In genomic region chr3:10510743-10511432, GRCh38 we compare ENCODE assay signal across 18 cellular contexts. TPM values are rescaled to one million over a fixed set of nuclear protein-coding genes. Genes with fewer than 3 reads are reported as not detected.
DNase-seq lines count a peak whose midpoint lies in the region; ATAC-seq, FAIRE-seq and TF ChIP-seq lines count a peak whose summit lies in the region.
"Had no signal": no experiment of that assay in that cellular context is flagged by ENCODE, and none has a peak within 500 bp of the region (broad histone marks: within the 10 kb centered on the region; RNA-seq: fewer than 3 reads in every experiment).

No MANE protein-coding gene starts in this region.

- H3K4ac ChIP-seq in neuronal stem cell (ENCODE audit: low read length), result no peak overlapping the region

- H3K27ac ChIP-seq in SK-N-SH (ENCODE audit: low read depth in 2 of 2, low read length in 1 of 2), result no peak overlapping the region
- H3K27ac ChIP-seq in GM23338 (ENCODE audit: low read depth), result no peak overlapping the region
- H3K27ac ChIP-seq in K562 (ENCODE audit: extremely low read depth, low read depth, low read length), result no peak overlapping the region
- H3K27ac ChIP-seq in neuronal stem cell (replicated peaks; ENCODE audit: low read length), result no peak overlapping the region
- H3K27ac ChIP-seq in mammary epithelial cell (ENCODE audit: insufficient read depth, low read depth, low read length), result no peak overlapping the region
- H3K27ac ChIP-seq: 22Rv1; BLaER1 treated with 17β-estradiol and CSF1 and Interleukin-3, amounts not matched to agents 10 nM and 100 nM had no signal

- H3K9me1 ChIP-seq in K562 (ENCODE audit: control insufficient read depth, insufficient read depth, low read length), result no peaks in the 10 kb centered on the region

- TF ChIP-seq EP300 in SK-N-SH (IDR thresholded peaks at IDR 0.05; ENCODE audit: borderline replicate concordance in 1 of 2, low read depth in 1 of 2, low read length in 1 of 2) (no peak), K562 (IDR thresholded peaks at IDR 0.05; ENCODE audit: low read length) (no peak)

- H3K9me2 ChIP-seq in SK-N-SH, result no peaks in the 10 kb centered on the region
- no peaks in the 10 kb centered on the region for H3K9me2 ChIP-seq in GM23338 (ENCODE audit: insufficient read depth)

- H3K36me3 ChIP-seq in SK-N-SH (replicated peaks in 1 of 2; ENCODE audit: control insufficient read depth in 1 of 2, insufficient read depth in 2 of 2, low read length in 1 of 2), result no peaks in the 10 kb centered on the region
- H3K36me3 ChIP-seq in GM23338 (ENCODE audit: insufficient read depth), result no peaks in the 10 kb centered on the region
- H3K36me3 ChIP-seq in K562 (ENCODE audit: control insufficient read depth, insufficient read depth, low read length), result no peaks in the 10 kb centered on the region
- no peaks in the 10 kb centered on the region for H3K36me3 ChIP-seq in neuronal stem cell (replicated peaks in 1 of 2; ENCODE audit: control insufficient read depth in 2 of 2, insufficient read depth in 2 of 2, low read length in 2 of 2)
- H3K36me3 ChIP-seq in mammary epithelial cell (ENCODE audit: insufficient read depth, low read length), result no peaks in the 10 kb centered on the region
- H3K36me3 ChIP-seq: BLaER1 treated with 17β-estradiol and CSF1 and Interleukin-3, amounts not matched to agents 10 nM and 100 nM had no signal

- no peak overlapping the region for H3K4me3 Mint-ChIP-seq in GM23338
- H3K4me3 Mint-ChIP-seq: CD8-positive, alpha-beta T cell; HFFc6; IgD-negative memory B cell had no signal

- no peaks in the 10 kb centered on the region for H3K9me3 ChIP-seq in SK-N-SH
- no peaks in the 10 kb centered on the region for H3K9me3 ChIP-seq in K562 (replicated peaks; ENCODE audit: control insufficient read depth, insufficient read depth, low read depth, low read length)
- H3K9me3 ChIP-seq in neuronal stem cell (replicated peaks in 1 of 2; ENCODE audit: control insufficient read depth in 2 of 2, insufficient read depth in 1 of 2, low read depth in 1 of 2, low read length in 2 of 2), result no peaks in the 10 kb centered on the region
- H3K9me3 ChIP-seq in mammary epithelial cell (replicated peaks; ENCODE audit: insufficient read depth, low read length), result no peaks in the 10 kb centered on the region
- H3K9me3 ChIP-seq: BLaER1 treated with 17β-estradiol and CSF1 and Interleukin-3, amounts not matched to agents 10 nM and 100 nM had no signal

- H2AK5ac ChIP-seq in neuronal stem cell (ENCODE audit: low read depth, low read length), result no peak overlapping the region

- dilution Hi-C loops in mammary epithelial cell (cut with HindIII; ENCODE audit: low sequenced_read_pairs), result no loop called here

- H4K8ac ChIP-seq in neuronal stem cell (ENCODE audit: low read depth, low read length), result no peak overlapping the region

- BruUV-seq in K562 (replicated peaks; lab: Mats Ljungman, UMichigan), result no TSS peak
- BruUV-seq in mammary epithelial cell (replicated peaks; lab: Mats Ljungman, UMichigan), result no TSS peak

- H2AFZ ChIP-seq in SK-N-SH (ENCODE audit: low read depth) (no peak overlapping the region), GM23338 (no peak overlapping the region; the same call in 1 of the 2 replicates), K562 (ENCODE audit: low read depth, low read length) (no peak overlapping the region), neuronal stem cell (ENCODE audit: low read length) (no peak overlapping the region), mammary epithelial cell (ENCODE audit: low read depth, low read length) (no peak overlapping the region)

- H3K36me3 Mint-ChIP-seq in GM23338 (ENCODE audit: low read depth), result no peaks in the 10 kb centered on the region
- H3K36me3 Mint-ChIP-seq: CD8-positive, alpha-beta T cell; IgD-negative memory B cell had no signal

- H3K9ac ChIP-seq in SK-N-SH (no peak overlapping the region), K562 (ENCODE audit: insufficient read depth in 1 of 2, low read depth in 2 of 2, low read length in 2 of 2) (no peak overlapping the region), neuronal stem cell (ENCODE audit: low read depth, low read length, poor library complexity) (no peak overlapping the region), mammary epithelial cell (ENCODE audit: insufficient read depth, low read length) (no peak overlapping the region)
- H3K9ac ChIP-seq: BLaER1 treated with 17β-estradiol and CSF1 and Interleukin-3, amounts not matched to agents 10 nM and 100 nM had no signal

- DNase-seq in SK-N-SH (no peak), GM23338 (ENCODE audit: low spot score) (no peak), K562 (ENCODE audit: extremely low read depth in 1 of 4, low spot score in 3 of 4) (no peak), left kidney (ENCODE audit: low read depth, low spot score) (peak; percentile 56), neuronal stem cell (ENCODE audit: low spot score) (no peak), mammary epithelial cell (no peak), iPS-NIHi11 (ENCODE audit: low spot score) (no peak)
- DNase-seq: Calu3; CD8-positive, alpha-beta T cell; DMS79 treated with DMSO at 0.1 percent for 48 hours; GF-D8; HCEC 1CT; HFFc6 had no signal

- H3K4me2 ChIP-seq in SK-N-SH, result no peak overlapping the region
- H3K4me2 ChIP-seq in GM23338, result no peak overlapping the region
- H3K4me2 ChIP-seq in K562 (ENCODE audit: insufficient read depth, low read length), result no peak overlapping the region
- no peak overlapping the region for H3K4me2 ChIP-seq in neuronal stem cell (ENCODE audit: insufficient read depth, low read length, poor library complexity, severe bottlenecking)
- H3K4me2 ChIP-seq in mammary epithelial cell (ENCODE audit: insufficient read depth, low read depth, low read length), result no peak overlapping the region
- H3K4me2 ChIP-seq: BLaER1 treated with 17β-estradiol and CSF1 and Interleukin-3, amounts not matched to agents 10 nM and 100 nM had no signal

- TF ChIP-seq CTCF in SK-N-SH (IDR thresholded peaks at IDR 0.05) (no peak), GM23338 (conservative IDR thresholded peaks at IDR 0.05; ENCODE audit: low read depth in 2 of 2) (no peak), K562 (IDR thresholded peaks at IDR 0.05 in 2 of 3, conservative IDR thresholded peaks at IDR 0.05 in 1 of 3; ENCODE audit: insufficient read depth in 2 of 3, low read depth in 1 of 3, low read length in 3 of 3) (no peak), mammary epithelial cell (conservative IDR thresholded peaks at IDR 0.05 in 1 of 2, IDR thresholded peaks at IDR 0.05 in 1 of 2; ENCODE audit: extremely low read depth in 1 of 2, insufficient read depth in 1 of 2, low read depth in 1 of 2, low read length in 2 of 2) (no peak)

- H3K4me1 Mint-ChIP-seq in GM23338, result peaks cover 25% of the 10 kb centered on the region

- POLR2A ChIA-PET in SK-N-SH (lab: Yijun Ruan, JAX) (interaction anchor here (0.7 kb wide), 1 partner anchor 165 kb away, joined by 3 read pairs; no protein-coding TSS in a partner anchor), K562 (lab: Yijun Ruan, JAX) (interaction anchor here (0.6 to 1.1 kb wide), 4 partner anchors 9 to 539 kb away, joined by 3 read pairs; no protein-coding TSS in a partner anchor)

- H3K27me3 ChIP-seq in SK-N-SH (ENCODE audit: insufficient read depth) (0 out of 2 replicates have a peak, but pooled peaks cover 8% of the 10 kb centered on the region), GM23338 (ENCODE audit: insufficient read depth) (no peaks in the 10 kb centered on the region), K562 (ENCODE audit: control insufficient read depth in 2 of 2, insufficient read depth in 2 of 2, low read length in 2 of 2) (peaks cover 7 to 53% of the 10 kb centered on the region in 2 experiments; a peak in 4 of 5 replicates), neuronal stem cell (ENCODE audit: control insufficient read depth in 3 of 3, insufficient read depth in 3 of 3, low read depth in 1 of 3, low read length in 3 of 3) (peaks cover 0 to 33% (median 3%) of the 10 kb centered on the region in 3 experiments), mammary epithelial cell (ENCODE audit: insufficient read depth, low read length) (peaks cover 3% of the 10 kb centered on the region)

- 52% methylated on average over 6 of the region's 6 CpGs for WGBS in SK-N-SH (ENCODE audit: low lambda C conversion rate)
- 4% methylated on average over 6 of the region's 6 CpGs for WGBS in K562 (ENCODE audit: insufficient coverage, low coverage, missing lambda C conversion rate)
- no CpG with 5 or more reads among the region's 6 CpGs for WGBS in neuronal stem cell (ENCODE audit: extremely low coverage in 2 of 2, insufficient read length in 2 of 2, insufficient replicate concordance in 1 of 2), 2 donors
- 91% methylated on average over 6 of the region's 6 CpGs for WGBS in mammary epithelial cell (ENCODE audit: low coverage, missing lambda C conversion rate)

- H4K20me1 ChIP-seq in SK-N-SH (ENCODE audit: insufficient read depth) (no peaks in the 10 kb centered on the region), GM23338 (replicated peaks; ENCODE audit: insufficient read depth) (no peaks in the 10 kb centered on the region), K562 (replicated peaks; ENCODE audit: control insufficient read depth, insufficient read depth, low read length) (peaks cover 24% of the 10 kb centered on the region), mammary epithelial cell (ENCODE audit: insufficient read depth, low read length) (no peaks in the 10 kb centered on the region)

- intact Hi-C loops in K562 (cut with micrococcal nuclease) (no loop called here), mammary epithelial cell (cut with micrococcal nuclease) (no loop called here)

- H3K4me1 ChIP-seq in SK-N-SH (ENCODE audit: control insufficient read depth in 1 of 2, insufficient read depth in 2 of 2, low read depth in 1 of 2, low read length in 1 of 2) (peaks cover 0 to 3% of the 10 kb centered on the region in 2 experiments; a peak in 1 of 4 replicates), GM23338 (ENCODE audit: insufficient read depth) (no peaks in the 10 kb centered on the region; the same call in 1 of the 2 replicates), K562 (replicated peaks in 1 of 2; ENCODE audit: control insufficient read depth in 2 of 2, insufficient read depth in 2 of 2, low read length in 2 of 2) (no peaks in the 10 kb centered on the region), neuronal stem cell (ENCODE audit: control insufficient read depth in 2 of 2, insufficient read depth in 1 of 2, low read depth in 1 of 2, low read length in 2 of 2) (peaks cover 0 to 6% of the 10 kb centered on the region in 2 donors), mammary epithelial cell (ENCODE audit: insufficient read depth, low read length) (no peaks in the 10 kb centered on the region)

- no peaks in the 10 kb centered on the region for H3K79me2 ChIP-seq in SK-N-SH (ENCODE audit: insufficient read depth)
- no peaks in the 10 kb centered on the region for H3K79me2 ChIP-seq in GM23338 (replicated peaks; ENCODE audit: insufficient read depth)
- H3K79me2 ChIP-seq in K562 (ENCODE audit: control insufficient read depth, insufficient read depth, low read length), result no peaks in the 10 kb centered on the region
- H3K79me2 ChIP-seq in mammary epithelial cell (ENCODE audit: insufficient read depth, low read length), result no peaks in the 10 kb centered on the region

- no peak for TF ChIP-seq RAD21 in SK-N-SH (IDR thresholded peaks at IDR 0.05; ENCODE audit: low read length)
- no peak for TF ChIP-seq RAD21 in K562 (CRISPR knock-in tag; conservative IDR thresholded peaks at IDR 0.05 in 1 of 2, IDR thresholded peaks at IDR 0.05 in 1 of 2)

- CTCF ChIA-PET in SK-N-SH (lab: Yijun Ruan, JAX), result interaction anchor here (0.9 to 1.0 kb wide), 2 partner anchors 16 to 166 kb away, joined by 3 to 4 read pairs; no protein-coding TSS in a partner anchor
- CTCF ChIA-PET in K562 (lab: Yijun Ruan, JAX; ENCODE audit: low intra/inter-chr PET ratio), result no interaction called here
- CTCF ChIA-PET in mammary epithelial cell (lab: Charles Lee; ENCODE audit: low non-redundant PET), result no interaction called here

- H2BK15ac ChIP-seq in neuronal stem cell (ENCODE audit: low read length), result no peak overlapping the region

- no peak overlapping the region for H4K91ac ChIP-seq in neuronal stem cell (ENCODE audit: low read depth, low read length, poor library complexity)

- no peak overlapping the region for H2BK12ac ChIP-seq in neuronal stem cell (ENCODE audit: low read length)

- ATAC-seq in SK-N-SH treated with all-trans-retinoic acid at 6 μM for 48 hours, result no peak
- ATAC-seq in GM23338, result no peak
- ATAC-seq in K562, result no peak
- ATAC-seq: CD8-positive, alpha-beta T cell had no signal

- H2BK120ac ChIP-seq in neuronal stem cell (ENCODE audit: low read depth, low read length), result no peak overlapping the region

- in situ Hi-C loops in K562 (cut with MboI), result no loop called here
- in situ Hi-C loops in mammary epithelial cell (cut with MboI; ENCODE audit: low sequenced_read_pairs in 2 of 2), result no loop called here

- H3K27ac Mint-ChIP-seq in GM23338, result peak overlapping the region; percentile 35
- H3K27ac Mint-ChIP-seq: CD8-positive, alpha-beta T cell; IgD-negative memory B cell had no signal

- no peak overlapping the region for H3K18ac ChIP-seq in neuronal stem cell (ENCODE audit: low read length)

- H3K27me3 Mint-ChIP-seq in GM23338 (ENCODE audit: insufficient read depth, low read depth, poor library complexity), result peaks cover 10% of the 10 kb centered on the region

- H2BK5ac ChIP-seq in neuronal stem cell (ENCODE audit: low read length), result no peak overlapping the region

- H3K79me1 ChIP-seq in neuronal stem cell (ENCODE audit: low read depth, low read length), result no peaks in the 10 kb centered on the region

- TF ChIP-seq POLR2A in K562 (conservative IDR thresholded peaks at IDR 0.05), result no peak

- H3F3A ChIP-seq in SK-N-SH (replicated peaks; ENCODE audit: insufficient read depth), result no peaks in the 10 kb centered on the region
- H3F3A ChIP-seq in GM23338 (replicated peaks; ENCODE audit: low read depth), result no peaks in the 10 kb centered on the region

- no peaks in the 10 kb centered on the region for H3K9me3 Mint-ChIP-seq in GM23338
- H3K9me3 Mint-ChIP-seq: CD8-positive, alpha-beta T cell; HFFc6; IgD-negative memory B cell had no signal

- H3K4me3 ChIP-seq in SK-N-SH (ENCODE audit: low read depth in 2 of 2, low read length in 1 of 2) (no peak overlapping the region), GM23338 (no peak overlapping the region), K562 (no peak overlapping the region), neuronal stem cell (ENCODE audit: low read length in 2 of 2) (no peak overlapping the region), mammary epithelial cell (replicated peaks in 1 of 3; ENCODE audit: insufficient read depth in 1 of 3, low read depth in 2 of 3, low read length in 3 of 3) (no peak overlapping the region)
- H3K4me3 ChIP-seq: BLaER1 treated with 17β-estradiol and CSF1 and Interleukin-3, amounts not matched to agents 10 nM and 100 nM had no signal

- H3K14ac ChIP-seq in neuronal stem cell (ENCODE audit: low read length), result no peak overlapping the region

- no peak overlapping the region for H3K23ac ChIP-seq in neuronal stem cell (ENCODE audit: low read depth, low read length, poor library complexity)

- no peak for FAIRE-seq in K562 (lab: Jason Lieb, UNC)
- FAIRE-seq: HTR-8/SVneo had no signal

RNA-seq across cellular contexts. Expression of gene ATP2B2, which starts 5.5 kb away (rescaled TPM):
- polyA plus RNA-seq in SK-N-SH (2012; rRNA removed) (0.05 and 0.15 TPM in 2 replicates), GM23338 (2016; fragmentation: Nextera tagmentation; extraction: Ambion mirVana) (0.42 TPM in 1 of 2 replicates, not detected in the other), K562 (2011; rRNA removed) (not detected in 2 replicates), K562 (2014; fragmentation: Illumina TruSeq; extraction: Trizol) (not detected in 2 replicates), K562 (2014; fragmentation: Nextera tagmentation; extraction: Ambion mirVana) (under 1 TPM in 1 of 2 experiments, not detected in 1; 0.06 TPM), K562 (2014; rRNA removed) (not detected in 2 replicates), mammary epithelial cell (not detected)
- 0.05 and 0.10 TPM in 2 replicates for polyA plus RNA-seq in SK-N-SH (2012; cell fraction: cytosol; rRNA removed)
- polyA plus RNA-seq in SK-N-SH (2012; cell fraction: nucleus; rRNA removed), result 0.04 and 0.11 TPM in 2 replicates
- total RNA-seq in GM23338 (2014; rRNA removed; shearing (Covaris generic)), result 0.35 and 0.63 TPM in 2 replicates
- not detected in 2 replicates for total RNA-seq in K562 (2011; cell fraction: chromatin; rRNA removed; ENCODE audit: low replicate concordance)
- total RNA-seq in K562 (2011; cell fraction: nucleolus; rRNA removed), result not detected in 2 replicates
- not detected in 2 replicates for total RNA-seq in K562 (2011; cell fraction: nucleoplasm; rRNA removed)
- total RNA-seq in K562 (2014; rRNA removed) (not detected in 2 replicates), K562 (2014; rRNA removed; fragmentation: Illumina TruSeq; extraction: Trizol) (not detected in 2 replicates), K562 (2015; rRNA removed; fragmentation: Illumina TruSeq; extraction: Trizol) (not detected in 2 replicates), K562 (2021) (not detected in 2 replicates), mammary epithelial cell (not detected)
- not detected in 2 replicates for polyA plus RNA-seq in K562 (2011; cell fraction: cytosol; rRNA removed)
- not detected in 2 replicates for polyA plus RNA-seq in K562 (2011; cell fraction: nucleus; rRNA removed)
- polyA plus RNA-seq in K562 (2012), result 0.01 TPM in 2 replicates
- not detected in 2 replicates for polyA minus RNA-seq in K562 (2011; rRNA and poly(A)+ RNA removed)
- polyA minus RNA-seq in K562 (2011; cell fraction: cytosol; rRNA and poly(A)+ RNA removed), result not detected in 2 replicates
- under 0.01 TPM in 1 of 2 replicates, not detected in the other for polyA minus RNA-seq in K562 (2011; cell fraction: nucleus; rRNA and poly(A)+ RNA removed)
- 0.15 TPM for polyA plus RNA-seq in neuronal stem cell (2013, experiment 1 of 2)
- 0.17 TPM for polyA plus RNA-seq in neuronal stem cell (2013, experiment 2 of 2)
- polyA minus RNA-seq in mammary epithelial cell, result not detected
- total RNA-seq: Calu3; CD8-positive, alpha-beta T cell; HFFc6 had no signal
- polyA plus RNA-seq: IgD-negative memory B cell had no signal
